ENCODE assay signal across 1 cellular context in the genomic region with DNA sequence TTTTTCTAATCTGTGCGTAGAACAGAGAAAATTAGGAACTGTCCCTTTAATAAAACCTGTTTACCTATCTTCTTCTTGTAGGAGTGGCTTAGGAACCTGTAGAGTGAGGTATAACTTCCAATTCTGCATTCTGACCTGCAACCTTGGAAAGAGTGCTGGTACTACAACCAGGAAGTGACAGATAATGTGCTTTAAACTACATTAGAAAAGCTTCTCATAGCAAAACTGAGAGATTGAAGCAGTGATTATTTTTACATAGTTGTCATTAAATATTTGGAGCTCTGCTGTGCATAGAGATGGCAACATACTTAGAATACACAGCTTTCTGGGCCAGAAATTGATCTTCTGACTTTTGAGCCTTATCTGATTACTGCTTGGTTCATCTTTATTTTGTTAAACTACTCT.
TF ChIP-seq lines count a peak whose summit lies in the region.

No MANE protein-coding gene starts in this region.

TF ChIP-seq in GM23338, 12 proteins besides CTCF, POLR2A, EP300 and RAD21 (continued from another document):
- TF ChIP-seq, protein P1, sequence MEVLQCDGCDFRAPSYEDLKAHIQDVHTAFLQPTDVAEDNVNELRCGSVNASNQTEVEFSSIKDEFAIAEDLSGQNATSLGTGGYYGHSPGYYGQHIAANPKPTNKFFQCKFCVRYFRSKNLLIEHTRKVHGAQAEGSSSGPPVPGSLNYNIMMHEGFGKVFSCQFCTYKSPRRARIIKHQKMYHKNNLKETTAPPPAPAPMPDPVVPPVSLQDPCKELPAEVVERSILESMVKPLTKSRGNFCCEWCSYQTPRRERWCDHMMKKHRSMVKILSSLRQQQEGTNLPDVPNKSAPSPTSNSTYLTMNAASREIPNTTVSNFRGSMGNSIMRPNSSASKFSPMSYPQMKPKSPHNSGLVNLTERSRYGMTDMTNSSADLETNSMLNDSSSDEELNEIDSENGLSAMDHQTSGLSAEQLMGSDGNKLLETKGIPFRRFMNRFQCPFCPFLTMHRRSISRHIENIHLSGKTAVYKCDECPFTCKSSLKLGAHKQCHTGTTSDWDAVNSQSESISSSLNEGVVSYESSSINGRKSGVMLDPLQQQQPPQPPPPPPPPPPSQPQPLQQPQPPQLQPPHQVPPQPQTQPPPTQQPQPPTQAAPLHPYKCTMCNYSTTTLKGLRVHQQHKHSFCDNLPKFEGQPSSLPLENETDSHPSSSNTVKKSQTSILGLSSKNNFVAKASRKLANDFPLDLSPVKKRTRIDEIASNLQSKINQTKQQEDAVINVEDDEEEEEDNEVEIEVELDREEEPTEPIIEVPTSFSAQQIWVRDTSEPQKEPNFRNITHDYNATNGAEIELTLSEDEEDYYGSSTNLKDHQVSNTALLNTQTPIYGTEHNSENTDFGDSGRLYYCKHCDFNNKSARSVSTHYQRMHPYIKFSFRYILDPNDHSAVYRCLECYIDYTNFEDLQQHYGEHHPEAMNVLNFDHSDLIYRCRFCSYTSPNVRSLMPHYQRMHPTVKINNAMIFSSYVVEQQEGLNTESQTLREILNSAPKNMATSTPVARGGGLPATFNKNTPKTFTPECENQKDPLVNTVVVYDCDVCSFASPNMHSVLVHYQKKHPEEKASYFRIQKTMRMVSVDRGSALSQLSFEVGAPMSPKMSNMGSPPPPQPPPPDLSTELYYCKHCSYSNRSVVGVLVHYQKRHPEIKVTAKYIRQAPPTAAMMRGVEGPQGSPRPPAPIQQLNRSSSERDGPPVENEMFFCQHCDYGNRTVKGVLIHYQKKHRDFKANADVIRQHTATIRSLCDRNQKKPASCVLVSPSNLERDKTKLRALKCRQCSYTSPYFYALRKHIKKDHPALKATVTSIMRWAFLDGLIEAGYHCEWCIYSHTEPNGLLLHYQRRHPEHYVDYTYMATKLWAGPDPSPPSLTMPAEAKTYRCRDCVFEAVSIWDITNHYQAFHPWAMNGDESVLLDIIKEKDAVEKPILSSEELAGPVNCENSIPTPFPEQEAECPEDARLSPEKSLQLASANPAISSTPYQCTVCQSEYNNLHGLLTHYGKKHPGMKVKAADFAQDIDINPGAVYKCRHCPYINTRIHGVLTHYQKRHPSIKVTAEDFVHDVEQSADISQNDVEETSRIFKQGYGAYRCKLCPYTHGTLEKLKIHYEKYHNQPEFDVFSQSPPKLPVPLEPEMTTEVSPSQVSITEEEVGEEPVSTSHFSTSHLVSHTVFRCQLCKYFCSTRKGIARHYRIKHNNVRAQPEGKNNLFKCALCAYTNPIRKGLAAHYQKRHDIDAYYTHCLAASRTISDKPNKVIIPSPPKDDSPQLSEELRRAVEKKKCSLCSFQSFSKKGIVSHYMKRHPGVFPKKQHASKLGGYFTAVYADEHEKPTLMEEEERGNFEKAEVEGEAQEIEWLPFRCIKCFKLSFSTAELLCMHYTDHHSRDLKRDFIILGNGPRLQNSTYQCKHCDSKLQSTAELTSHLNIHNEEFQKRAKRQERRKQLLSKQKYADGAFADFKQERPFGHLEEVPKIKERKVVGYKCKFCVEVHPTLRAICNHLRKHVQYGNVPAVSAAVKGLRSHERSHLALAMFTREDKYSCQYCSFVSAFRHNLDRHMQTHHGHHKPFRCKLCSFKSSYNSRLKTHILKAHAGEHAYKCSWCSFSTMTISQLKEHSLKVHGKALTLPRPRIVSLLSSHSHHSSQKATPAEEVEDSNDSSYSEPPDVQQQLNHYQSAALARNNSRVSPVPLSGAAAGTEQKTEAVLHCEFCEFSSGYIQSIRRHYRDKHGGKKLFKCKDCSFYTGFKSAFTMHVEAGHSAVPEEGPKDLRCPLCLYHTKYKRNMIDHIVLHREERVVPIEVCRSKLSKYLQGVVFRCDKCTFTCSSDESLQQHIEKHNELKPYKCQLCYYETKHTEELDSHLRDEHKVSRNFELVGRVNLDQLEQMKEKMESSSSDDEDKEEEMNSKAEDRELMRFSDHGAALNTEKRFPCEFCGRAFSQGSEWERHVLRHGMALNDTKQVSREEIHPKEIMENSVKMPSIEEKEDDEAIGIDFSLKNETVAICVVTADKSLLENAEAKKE (CRISPR knock-in tag; IDR thresholded peaks at IDR 0.05), result no peak
- TF ChIP-seq, protein P2, sequence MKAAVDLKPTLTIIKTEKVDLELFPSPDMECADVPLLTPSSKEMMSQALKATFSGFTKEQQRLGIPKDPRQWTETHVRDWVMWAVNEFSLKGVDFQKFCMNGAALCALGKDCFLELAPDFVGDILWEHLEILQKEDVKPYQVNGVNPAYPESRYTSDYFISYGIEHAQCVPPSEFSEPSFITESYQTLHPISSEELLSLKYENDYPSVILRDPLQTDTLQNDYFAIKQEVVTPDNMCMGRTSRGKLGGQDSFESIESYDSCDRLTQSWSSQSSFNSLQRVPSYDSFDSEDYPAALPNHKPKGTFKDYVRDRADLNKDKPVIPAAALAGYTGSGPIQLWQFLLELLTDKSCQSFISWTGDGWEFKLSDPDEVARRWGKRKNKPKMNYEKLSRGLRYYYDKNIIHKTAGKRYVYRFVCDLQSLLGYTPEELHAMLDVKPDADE (IDR thresholded peaks at IDR 0.05), result no peak
- TF ChIP-seq ZNF114 (CRISPR knock-in tag; IDR thresholded peaks at IDR 0.05) (no peak), STAT1 (IDR thresholded peaks at IDR 0.05; ENCODE audit: unreplicated experiment) (no peak), JUNB (IDR thresholded peaks at IDR 0.05; ENCODE audit: unreplicated experiment) (no peak)
TF ChIP-seq in GM23338: peak in this region for 0.
